Comparison of ENCODE assay signal across 3 cellular contexts in genomic region chr2:18731661-18732060, GRCh38.
"Had no signal": no experiment of that assay in that cellular context is flagged by ENCODE, and none has a peak within 500 bp of the region (broad histone marks: within the 10 kb centered on the region; RNA-seq: fewer than 3 reads in every experiment).

No MANE protein-coding gene starts in this region.

- H3K27ac ChIP-seq: HL-60 had no signal

- H3K4me3 ChIP-seq: K562 had no signal

- DNase-seq: IMR-90 had no signal
